8 cellular contexts compared by ENCODE assay signal in the genomic region with DNA sequence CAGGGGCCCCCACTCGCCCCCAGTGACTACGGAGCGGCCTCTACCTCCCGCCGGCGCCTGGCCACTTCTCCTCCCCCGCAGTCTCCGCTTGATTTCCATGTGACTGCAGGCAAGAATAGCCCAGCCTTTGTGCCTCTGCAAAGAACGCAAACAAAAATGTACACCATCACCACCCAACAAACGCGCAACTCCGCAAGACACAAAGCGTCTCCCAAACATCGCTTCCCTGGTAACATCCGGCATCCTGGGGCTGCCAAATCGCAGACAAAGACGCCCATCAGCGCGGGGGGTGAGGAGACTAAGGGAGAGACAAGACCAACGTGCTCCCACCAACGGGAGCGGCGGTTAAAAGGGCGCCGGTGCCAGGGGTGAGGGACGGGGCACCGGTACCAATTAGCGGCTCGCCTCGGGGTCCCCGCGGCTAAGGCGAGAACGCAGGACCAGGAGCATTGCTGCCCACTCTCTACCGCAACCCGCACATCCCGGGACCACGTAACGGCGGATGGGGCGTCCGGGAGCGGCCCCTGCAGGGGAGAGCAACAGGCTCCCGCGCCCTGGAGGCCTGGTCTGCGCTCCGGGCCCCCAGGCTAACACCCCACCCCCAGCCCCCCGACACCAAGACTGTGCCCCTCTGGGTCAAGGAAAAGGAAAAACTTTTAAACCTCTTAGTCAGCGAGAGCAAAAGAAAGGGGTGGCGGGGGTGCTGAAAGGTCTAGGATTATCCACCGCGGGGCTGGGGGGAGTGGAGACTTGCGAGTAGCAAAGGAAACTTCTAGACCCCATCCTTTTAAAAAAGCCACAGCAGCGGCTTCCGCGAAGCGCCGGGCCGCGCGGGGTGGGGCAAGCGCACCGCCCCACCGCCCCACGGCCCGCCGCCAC. TPM values are rescaled to one million over a fixed set of nuclear protein-coding genes. Genes with fewer than 3 reads are reported as not detected.
DNase-seq lines count a peak whose midpoint lies in the region; ATAC-seq and TF ChIP-seq lines count a peak whose summit lies in the region.

No MANE protein-coding gene starts in this region.

- H3K27ac ChIP-seq in PC-9 (no peak overlapping the region), esophagus squamous epithelium (peak overlapping the region; percentile 79 to 96 (median 88)), vagina (peak overlapping the region; percentile 87)

- WGBS in esophagus squamous epithelium, 2 donors: 0% methylated on average over 13 of the region's 67 CpGs

- CTCF ChIA-PET in PC-9 (lab: Charles Lee): no interaction called here

- no peak for TF ChIP-seq CTCF in PC-9 (conservative IDR thresholded peaks at IDR 0.05)
- no peak for TF ChIP-seq CTCF in esophagus squamous epithelium (IDR thresholded peaks at IDR 0.05)
- TF ChIP-seq CTCF in vagina (IDR thresholded peaks at IDR 0.05): no peak

- H4K20me1 ChIP-seq in PC-9 (ENCODE audit: insufficient read depth): no peaks in the 10 kb centered on the region

- H3K9me2 ChIP-seq in PC-9 (ENCODE audit: insufficient read depth): no peaks in the 10 kb centered on the region

- H3K4me1 ChIP-seq in HAP-1 (peaks cover 77% of the 10 kb centered on the region), PC-9 (replicated peaks; ENCODE audit: insufficient read depth) (peaks cover 11% of the 10 kb centered on the region), esophagus squamous epithelium (peaks cover 0 to 36% (median 0%) of the 10 kb centered on the region in 3 donors), vagina (peaks cover 18% of the 10 kb centered on the region)

- POLR2A ChIA-PET in PC-9 (lab: Charles Lee; ENCODE audit: unreplicated experiment): no interaction called here

- peak overlapping the region; percentile 66 for H3K4me2 ChIP-seq in PC-9

- H2AFZ ChIP-seq in PC-9: peak overlapping the region; percentile 75; the same call in 1 of the 2 replicates

- H3K79me2 ChIP-seq in PC-9 (ENCODE audit: low read depth): peaks cover 21% of the 10 kb centered on the region

- TF ChIP-seq POLR2A in esophagus squamous epithelium (IDR thresholded peaks at IDR 0.05) (no peak), vagina (IDR thresholded peaks at IDR 0.05) (no peak)

- peak; percentile 64 to 74 for DNase-seq in HAP-1 (ENCODE audit: low spot score in 2 of 2)
- peak in 1 of 2 experiments; percentile 8 for DNase-seq in PC-9
- DNase-seq in esophagus squamous epithelium (lab: John Stamatoyannopoulos, UW): no peak
- DNase-seq in middle frontal gyrus (ENCODE audit: extremely low spot score, low spot score): peak; percentile 61
- DNase-seq in vagina (ENCODE audit: extremely low spot score in 2 of 2): no peak
- no peak for DNase-seq in DMS114 treated with DMSO at 0.1 percent for 48 hours (lab: John Stamatoyannopoulos, UW; ENCODE audit: unreplicated experiment)

- H3K9me3 ChIP-seq in HAP-1: no peaks in the 10 kb centered on the region
- no peaks in the 10 kb centered on the region for H3K9me3 ChIP-seq in PC-9 (ENCODE audit: insufficient read depth, low read depth)
- H3K9me3 ChIP-seq in esophagus squamous epithelium: no peaks in the 10 kb centered on the region
- H3K9me3 ChIP-seq in vagina: no peaks in the 10 kb centered on the region

- intact Hi-C loops in PC-9 (cut with micrococcal nuclease; ENCODE audit: unreplicated experiment): no loop called here
- intact Hi-C loops in esophagus squamous epithelium (cut with DNase I): no loop called here
- intact Hi-C loops in vagina (cut with DNase I): no loop called here

- H3K36me3 ChIP-seq in HAP-1 (replicated peaks): no peaks in the 10 kb centered on the region
- H3K36me3 ChIP-seq in PC-9 (ENCODE audit: low read depth): no peaks in the 10 kb centered on the region
- H3K36me3 ChIP-seq in esophagus squamous epithelium: no peaks in the 10 kb centered on the region
- no peaks in the 10 kb centered on the region for H3K36me3 ChIP-seq in vagina

- in situ Hi-C loops in HAP-1 (cut with MboI; ENCODE audit: low sequenced_read_pairs): no loop called here

- H3K27me3 ChIP-seq in HAP-1 (ENCODE audit: low read depth) (no peaks in the 10 kb centered on the region), PC-9 (ENCODE audit: insufficient read depth, low read depth) (no peaks in the 10 kb centered on the region), esophagus squamous epithelium (peaks cover 0 to 26% (median 0%) of the 10 kb centered on the region in 4 donors), vagina (no peaks in the 10 kb centered on the region)

- H3K4me3 ChIP-seq in HAP-1 (peak overlapping the region; percentile 42), PC-9 (peak overlapping the region; percentile 57; the same call in 1 of the 2 replicates), esophagus squamous epithelium (peak overlapping the region; percentile 39 to 79 (median 57)), vagina (peak overlapping the region; percentile 52 to 74)

- ATAC-seq in GM18858 (IDR thresholded peaks at IDR 0.05; ENCODE audit: unreplicated experiment) (no peak), HG03139 (IDR thresholded peaks at IDR 0.05; ENCODE audit: unreplicated experiment) (no peak)

- H3F3A ChIP-seq in PC-9 (ENCODE audit: insufficient read depth, low read depth): no peaks in the 10 kb centered on the region

- BruUV-seq in PC-9 (replicated peaks; lab: Mats Ljungman, UMichigan): no TSS peak

RNA-seq across cellular contexts. Expression of gene MPDZ, which starts 0.9 kb away (rescaled TPM):
- total RNA-seq in PC-9 (2021): 10.8 and 15.3 TPM in 2 replicates
- 10 to 100 TPM in 1 of 4 donors, 1 to 10 TPM in 3; 3.2 to 16.6 (median 5.3) TPM for total RNA-seq in esophagus squamous epithelium
- total RNA-seq in vagina: 38.8 TPM

Comparison
In these comparisons a context has a peak if more than half of its experiments do, and no peak if none do; other contexts are left out.
1. DNase-seq: peak in HAP-1 (2 of 2) and middle frontal gyrus (single experiment); none in esophagus squamous epithelium (single experiment), vagina (0 of 2) and DMS114 treated with DMSO at 0.1 percent for 48 hours (single experiment).
2. Peak in every context shown above with its lines, with median percentiles within 50 percentile points of each other: H3K4me3 ChIP-seq.